In genomic region chr10:118823256-118823907, GRCh38 we compare ENCODE assay signal across 23 cellular contexts.
"Had no signal": no experiment of that assay in that cellular context is flagged by ENCODE, and none has a peak within 500 bp of the region (broad histone marks: within the 10 kb centered on the region; RNA-seq: fewer than 3 reads in every experiment).

No MANE protein-coding gene starts in this region.

- DNase-seq: activated CD4-positive, alpha-beta memory T cell treated with anti-CD3 and anti-CD28 coated beads, Interleukin-2, amount 10 ng/mL, durations not matched to agents 7 days and 5 days; activated CD4-positive, alpha-beta T cell treated with anti-CD3 and anti-CD28 coated beads, Interleukin-2, amount 10 ng/mL, durations not matched to agents 24 days and 14 days; activated effector memory CD4-positive, alpha-beta T cell treated with Interleukin-2 at 50 U/mL for 16 hours; activated naive CD4-positive, alpha-beta T cell treated with anti-CD3 and anti-CD28 coated beads for 36 hours; activated naive CD8-positive, alpha-beta T cell treated with anti-CD3 and anti-CD28 coated beads, Interleukin-2, amount 10 ng/mL, durations not matched to agents 7 days and 5 days; activated T-cell treated with anti-CD3 and anti-CD28 coated beads, Interleukin-2, amount 50 U/mL, for 72 hours; effector CD8-positive, alpha-beta T cell; gastrocnemius medialis; head of caudate nucleus; hypothalamus; left cardiac atrium; naive B cell; nucleus accumbens; posterior cingulate gyrus; stimulated activated CD4-positive, alpha-beta T cell treated with anti-CD3 and anti-CD28 coated beads, Interleukin-4, amount 100 ng/mL, for 1 hour; stimulated activated naive CD4-positive, alpha-beta T cell; T1000 had no signal

- H3K27me3 ChIP-seq: cardiac muscle cell, gastrocnemius medialis had no signal

- H3K4me1 Mint-ChIP-seq: activated CD4-positive, alpha-beta memory T cell treated with anti-CD3 and anti-CD28 coated beads, Interleukin-2, amount 10 ng/mL, durations not matched to agents 7 days and 5 days; memory B cell; naive B cell had no signal

- H3K27me3 Mint-ChIP-seq: dendritic cell treated with granulocyte-macrophage colony-stimulating factor and Interleukin-4, amounts not matched to agents 40 ng/mL and 50 ng/mL, for 4 days had no signal

- H3K4me3 ChIP-seq: cardiac muscle cell, gastrocnemius medialis, smooth muscle cell, thoracic aorta had no signal

- H3K27ac Mint-ChIP-seq: activated CD4-positive, alpha-beta memory T cell treated with anti-CD3 and anti-CD28 coated beads, Interleukin-2, amount 10 ng/mL, durations not matched to agents 7 days and 5 days; activated CD4-positive, alpha-beta T cell treated with anti-CD3 and anti-CD28 coated beads, Interleukin-2, amount 10 ng/mL, durations not matched to agents 24 days and 14 days; activated naive CD4-positive, alpha-beta T cell treated with anti-CD3 and anti-CD28 coated beads for 36 hours; activated naive CD8-positive, alpha-beta T cell treated with anti-CD3 and anti-CD28 coated beads, Interleukin-2, amount 10 ng/mL, durations not matched to agents 7 days and 5 days; activated T-cell treated with anti-CD3 and anti-CD28 coated beads, Interleukin-2, amount 50 U/mL, for 72 hours; dendritic cell treated with granulocyte-macrophage colony-stimulating factor and Interleukin-4, amounts not matched to agents 40 ng/mL and 50 ng/mL, for 4 days; memory B cell; type B pancreatic cell had no signal

- H3K27ac ChIP-seq: cardiac muscle cell, gastrocnemius medialis, thoracic aorta had no signal

- H3K4me3 Mint-ChIP-seq: activated CD4-positive, alpha-beta memory T cell treated with anti-CD3 and anti-CD28 coated beads, Interleukin-2, amount 10 ng/mL, durations not matched to agents 7 days and 5 days; activated CD4-positive, alpha-beta T cell treated with anti-CD3 and anti-CD28 coated beads, Interleukin-2, amount 10 ng/mL, durations not matched to agents 24 days and 14 days; activated naive CD4-positive, alpha-beta T cell treated with anti-CD3 and anti-CD28 coated beads for 36 hours; activated naive CD8-positive, alpha-beta T cell treated with anti-CD3 and anti-CD28 coated beads, Interleukin-2, amount 10 ng/mL, durations not matched to agents 7 days and 5 days; activated T-cell treated with anti-CD3 and anti-CD28 coated beads, Interleukin-2, amount 50 U/mL, for 72 hours; dendritic cell treated with granulocyte-macrophage colony-stimulating factor and Interleukin-4, amounts not matched to agents 40 ng/mL and 50 ng/mL, for 4 days; memory B cell; naive B cell; type B pancreatic cell had no signal

- H3K9me3 ChIP-seq: gastrocnemius medialis, thoracic aorta had no signal

- H3K9me3 Mint-ChIP-seq: activated CD4-positive, alpha-beta memory T cell treated with anti-CD3 and anti-CD28 coated beads, Interleukin-2, amount 10 ng/mL, durations not matched to agents 7 days and 5 days; activated naive CD4-positive, alpha-beta T cell treated with anti-CD3 and anti-CD28 coated beads for 36 hours; activated T-cell treated with anti-CD3 and anti-CD28 coated beads, Interleukin-2, amount 50 U/mL, for 72 hours; dendritic cell treated with granulocyte-macrophage colony-stimulating factor and Interleukin-4, amounts not matched to agents 40 ng/mL and 50 ng/mL, for 4 days; memory B cell; type B pancreatic cell had no signal

- H3K4me1 ChIP-seq: gastrocnemius medialis had no signal

- H3K4me2 ChIP-seq: smooth muscle cell had no signal

- H3K36me3 Mint-ChIP-seq: activated naive CD8-positive, alpha-beta T cell treated with anti-CD3 and anti-CD28 coated beads, Interleukin-2, amount 10 ng/mL, durations not matched to agents 7 days and 5 days; memory B cell; naive B cell; type B pancreatic cell had no signal

- H3K36me3 ChIP-seq: cardiac muscle cell, gastrocnemius medialis, thoracic aorta had no signal
